9 cellular contexts compared by ENCODE assay signal in the genomic region with DNA sequence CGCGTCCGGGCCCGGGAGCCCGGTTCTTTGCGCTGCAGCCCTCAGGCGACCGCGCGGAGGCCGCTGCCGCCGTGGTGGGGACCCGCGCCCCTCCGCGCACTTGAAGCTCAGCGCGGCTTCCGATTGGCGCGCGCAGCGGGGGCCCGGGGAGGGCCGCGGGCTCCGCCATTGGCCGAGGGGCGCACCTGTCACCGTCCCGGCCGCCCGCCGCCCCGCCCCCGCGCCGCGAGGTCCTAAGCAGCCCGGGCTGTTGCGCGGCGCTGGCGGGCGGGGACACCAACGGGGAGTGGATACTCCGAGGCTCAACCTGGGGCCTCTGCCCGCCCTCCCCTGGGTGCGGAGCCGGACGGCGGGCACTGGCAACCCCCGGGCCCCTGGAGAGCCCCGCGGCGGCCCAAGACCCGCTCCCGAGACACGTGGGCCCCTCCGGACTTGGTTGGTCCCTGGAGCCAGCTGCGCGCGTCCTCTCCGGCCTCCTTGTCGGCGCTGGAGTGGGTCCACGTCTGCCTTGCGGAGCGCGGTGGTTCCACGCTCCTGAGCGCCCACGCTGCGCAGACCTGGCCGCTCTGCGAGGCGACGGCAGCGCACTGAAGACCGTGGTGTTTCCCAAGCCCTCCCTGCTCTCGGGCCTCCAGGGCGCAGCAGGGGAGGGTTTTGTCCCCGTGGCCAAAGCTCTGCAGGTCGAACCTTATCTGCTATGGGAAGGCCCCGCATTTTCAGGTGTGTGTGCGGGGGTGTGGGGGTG. TPM values are rescaled to one million over a fixed set of nuclear protein-coding genes. Genes with fewer than 3 reads are reported as not detected.
DNase-seq lines count a peak whose midpoint lies in the region; ATAC-seq, FAIRE-seq and TF ChIP-seq lines count a peak whose summit lies in the region.
"Had no signal": no experiment of that assay in that cellular context is flagged by ENCODE, and none has a peak within 500 bp of the region (broad histone marks: within the 10 kb centered on the region; RNA-seq: fewer than 3 reads in every experiment).

A gene (minus strand): TSS at position 76 of the 745 bp plus-strand sequence. CDS start 313 bp downstream, outside the sequence.

- peaks cover 50% of the 10 kb centered on the region in 2 donors for H3K27me3 Mint-ChIP-seq in CD4-positive, alpha-beta memory T cell

- POLR2A ChIA-PET in CD4-positive, alpha-beta memory T cell (lab: Charles Lee; ENCODE audit: partially characterized antibody): no interaction called here

- H3K4me3 ChIP-seq in CD4-positive, alpha-beta memory T cell (ENCODE audit: low read length in 2 of 2): peak within 1 kb of the TSS in 1 of 2 donors; percentile 32
- peak within 1 kb of the TSS; percentile 51 for H3K4me3 ChIP-seq in fibroblast of villous mesenchyme (ENCODE audit: low read depth, low read length)
- H3K4me3 ChIP-seq in pancreas: peak within 1 kb of the TSS; percentile 53 to 86 (median 76)

- peak; percentile 79 for TF ChIP-seq POLR2A in GM19099 (IDR thresholded peaks at IDR 0.05; ENCODE audit: extremely low read depth, insufficient read length, low read depth)

- peak within 1 kb of the TSS; percentile 58 to 78 (median 74) for H3K4me3 Mint-ChIP-seq in CD4-positive, alpha-beta memory T cell

- peaks cover 14% of the 10 kb centered on the region for H3K4me1 ChIP-seq in CD4-positive, alpha-beta memory T cell (ENCODE audit: insufficient read depth, low read length)
- H3K4me1 ChIP-seq in pancreas: peaks cover 0 to 18% (median 0%) of the 10 kb centered on the region in 3 donors

- DNase-seq in CD4-positive, alpha-beta memory T cell: peak in 3 of 5 donors; percentile 31 to 35 (median 31)
- DNase-seq in NCI-H2196 treated with DMSO at 0.1 percent for 48 hours (lab: John Stamatoyannopoulos, UW; ENCODE audit: unreplicated experiment): peak; percentile 39
- DNase-seq in activated T-cell treated with anti-CD3 and anti-CD28 coated beads for 24 hours (ENCODE audit: low read depth): peak; percentile 33
- DNase-seq in fibroblast of villous mesenchyme (ENCODE audit: low read depth): peak; percentile 24
- DNase-seq in pancreas: peak; percentile 88 to 97 (median 92)
- DNase-seq in GOT3 (lab: John Stamatoyannopoulos, UW): no peak

- WGBS in pancreas, 2 donors: 0 to 1% methylated on average over 66 to 87 of the region's 87 CpGs

- H3K36me3 Mint-ChIP-seq in CD4-positive, alpha-beta memory T cell: peaks cover 0 to 1% of the 10 kb centered on the region in 2 donors

- CTCF ChIA-PET in CD4-positive, alpha-beta memory T cell (lab: Charles Lee; ENCODE audit: partially characterized antibody): no interaction called here

- TF ChIP-seq CTCF in fibroblast of villous mesenchyme (IDR thresholded peaks at IDR 0.05; ENCODE audit: insufficient read depth, low read depth, low read length) (no peak), pancreas (IDR thresholded peaks at IDR 0.05) (no peak)

- peak within 1 kb of the TSS in 1 of 7 donors; percentile 11 for H3K27ac Mint-ChIP-seq in CD4-positive, alpha-beta memory T cell

- peaks cover 8 to 18% (median 15%) of the 10 kb centered on the region in 4 donors for H3K4me1 Mint-ChIP-seq in CD4-positive, alpha-beta memory T cell

- H3K9me3 Mint-ChIP-seq in CD4-positive, alpha-beta memory T cell: no peaks in the 10 kb centered on the region

- H3K9me3 ChIP-seq in CD4-positive, alpha-beta memory T cell (ENCODE audit: control insufficient read depth in 1 of 2, low read length in 2 of 2): no peaks in the 10 kb centered on the region
- H3K9me3 ChIP-seq in pancreas: no peaks in the 10 kb centered on the region

- intact Hi-C loops in CD4-positive, alpha-beta memory T cell (cut with micrococcal nuclease): no loop called here
- intact Hi-C loops in pancreas (cut with DNase I): loop anchor here in 1 of 3 donors (10.0 kb wide), 1 partner anchor 124 kb away; a partner anchor contains a TSS

- peaks cover 41% of the 10 kb centered on the region for H3K27me3 ChIP-seq in CD4-positive, alpha-beta memory T cell (ENCODE audit: insufficient read depth, low read length)
- H3K27me3 ChIP-seq in pancreas: no peaks in the 10 kb centered on the region

- peak; percentile 62 for ATAC-seq in HG03108 (IDR thresholded peaks at IDR 0.05; ENCODE audit: unreplicated experiment)
- ATAC-seq in pancreas: peak; percentile 88 to 95 (median 90)

- no peaks in the 10 kb centered on the region for H3K36me3 ChIP-seq in CD4-positive, alpha-beta memory T cell (ENCODE audit: insufficient read depth, low read length)
- no peaks in the 10 kb centered on the region for H3K36me3 ChIP-seq in pancreas

- no peak within 1 kb of the TSS for H3K27ac ChIP-seq in CD4-positive, alpha-beta memory T cell (ENCODE audit: low read depth, low read length)
- peak within 1 kb of the TSS; percentile 82 to 90 (median 86) for H3K27ac ChIP-seq in pancreas

- no peak for FAIRE-seq in pancreas (lab: Jason Lieb, UNC)

RNA-seq across cellular contexts. Expression of the gene that starts here (rescaled TPM):
- total RNA-seq in CD4-positive, alpha-beta memory T cell: not detected
- polyA plus RNA-seq in CD4-positive, alpha-beta memory T cell: not detected
- total RNA-seq in fibroblast of villous mesenchyme (not detected in 2 replicates), pancreas (10 to 100 TPM; 15.6 to 33.8 (median 21.9) TPM)
- 10 to 100 TPM; 21.0 to 47.3 TPM for polyA plus RNA-seq in pancreas
- total RNA-seq: LHCN-M2 had no signal

Comparison
In these comparisons a context has a peak if more than half of its experiments do, and no peak if none do; other contexts are left out.
1. RNA of the gene that starts here (total RNA-seq): 15.6 to 33.8 TPM in pancreas; not detected in CD4-positive, alpha-beta memory T cell and not detected in fibroblast of villous mesenchyme; every median in the first group is over 10 times any median in the second.
2. RNA of the gene that starts here (polyA plus RNA-seq): 21.0 to 47.3 TPM in pancreas; not detected in CD4-positive, alpha-beta memory T cell; every median in the first group is over 10 times any median in the second.
3. Peak in DNase-seq in CD4-positive, alpha-beta memory T cell; RNA of the gene not detected or under 1 TPM.
4. Peak in DNase-seq and H3K4me3 ChIP-seq in fibroblast of villous mesenchyme; RNA of the gene not detected or under 1 TPM.